ENCODE assay signal across 3 cellular contexts in the genomic region with DNA sequence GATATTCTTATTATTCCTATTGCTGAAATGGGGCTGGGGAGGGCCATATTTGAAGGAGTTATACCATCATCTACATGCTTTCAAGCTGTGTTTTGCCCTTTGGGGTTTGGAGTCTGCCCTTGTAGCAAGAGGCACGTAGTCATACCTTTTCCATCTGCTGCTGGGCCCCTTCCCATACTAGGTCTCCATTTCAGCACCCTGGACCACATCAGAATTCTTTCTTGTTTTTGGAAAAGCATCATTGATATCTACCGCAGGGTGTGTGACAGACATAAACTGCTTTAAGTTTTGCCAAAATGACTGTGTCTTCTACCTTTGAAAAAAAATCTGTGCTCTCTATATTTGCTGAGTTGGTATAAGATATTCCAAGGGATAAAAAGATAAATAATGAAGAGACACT.
TF ChIP-seq lines count a peak whose summit lies in the region.

No MANE protein-coding gene starts in this region.

TF ChIP-seq in GM23338, 12 proteins besides CTCF, POLR2A, EP300 and RAD21:
- TF ChIP-seq, protein P1, sequence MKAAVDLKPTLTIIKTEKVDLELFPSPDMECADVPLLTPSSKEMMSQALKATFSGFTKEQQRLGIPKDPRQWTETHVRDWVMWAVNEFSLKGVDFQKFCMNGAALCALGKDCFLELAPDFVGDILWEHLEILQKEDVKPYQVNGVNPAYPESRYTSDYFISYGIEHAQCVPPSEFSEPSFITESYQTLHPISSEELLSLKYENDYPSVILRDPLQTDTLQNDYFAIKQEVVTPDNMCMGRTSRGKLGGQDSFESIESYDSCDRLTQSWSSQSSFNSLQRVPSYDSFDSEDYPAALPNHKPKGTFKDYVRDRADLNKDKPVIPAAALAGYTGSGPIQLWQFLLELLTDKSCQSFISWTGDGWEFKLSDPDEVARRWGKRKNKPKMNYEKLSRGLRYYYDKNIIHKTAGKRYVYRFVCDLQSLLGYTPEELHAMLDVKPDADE (IDR thresholded peaks at IDR 0.05): no peak
- TF ChIP-seq, protein P2, sequence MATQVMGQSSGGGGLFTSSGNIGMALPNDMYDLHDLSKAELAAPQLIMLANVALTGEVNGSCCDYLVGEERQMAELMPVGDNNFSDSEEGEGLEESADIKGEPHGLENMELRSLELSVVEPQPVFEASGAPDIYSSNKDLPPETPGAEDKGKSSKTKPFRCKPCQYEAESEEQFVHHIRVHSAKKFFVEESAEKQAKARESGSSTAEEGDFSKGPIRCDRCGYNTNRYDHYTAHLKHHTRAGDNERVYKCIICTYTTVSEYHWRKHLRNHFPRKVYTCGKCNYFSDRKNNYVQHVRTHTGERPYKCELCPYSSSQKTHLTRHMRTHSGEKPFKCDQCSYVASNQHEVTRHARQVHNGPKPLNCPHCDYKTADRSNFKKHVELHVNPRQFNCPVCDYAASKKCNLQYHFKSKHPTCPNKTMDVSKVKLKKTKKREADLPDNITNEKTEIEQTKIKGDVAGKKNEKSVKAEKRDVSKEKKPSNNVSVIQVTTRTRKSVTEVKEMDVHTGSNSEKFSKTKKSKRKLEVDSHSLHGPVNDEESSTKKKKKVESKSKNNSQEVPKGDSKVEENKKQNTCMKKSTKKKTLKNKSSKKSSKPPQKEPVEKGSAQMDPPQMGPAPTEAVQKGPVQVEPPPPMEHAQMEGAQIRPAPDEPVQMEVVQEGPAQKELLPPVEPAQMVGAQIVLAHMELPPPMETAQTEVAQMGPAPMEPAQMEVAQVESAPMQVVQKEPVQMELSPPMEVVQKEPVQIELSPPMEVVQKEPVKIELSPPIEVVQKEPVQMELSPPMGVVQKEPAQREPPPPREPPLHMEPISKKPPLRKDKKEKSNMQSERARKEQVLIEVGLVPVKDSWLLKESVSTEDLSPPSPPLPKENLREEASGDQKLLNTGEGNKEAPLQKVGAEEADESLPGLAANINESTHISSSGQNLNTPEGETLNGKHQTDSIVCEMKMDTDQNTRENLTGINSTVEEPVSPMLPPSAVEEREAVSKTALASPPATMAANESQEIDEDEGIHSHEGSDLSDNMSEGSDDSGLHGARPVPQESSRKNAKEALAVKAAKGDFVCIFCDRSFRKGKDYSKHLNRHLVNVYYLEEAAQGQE (IDR thresholded peaks at IDR 0.05; ENCODE audit: unreplicated experiment): peak; percentile 66
- TF ChIP-seq EZH2phosphoT487 (IDR thresholded peaks at IDR 0.05; ENCODE audit: unreplicated experiment): no peak
- no peak for TF ChIP-seq STAT1 (IDR thresholded peaks at IDR 0.05; ENCODE audit: unreplicated experiment)
- no peak for TF ChIP-seq JUNB (IDR thresholded peaks at IDR 0.05; ENCODE audit: unreplicated experiment)
- TF ChIP-seq EZH2 (IDR thresholded peaks at IDR 0.05; ENCODE audit: low read depth, unreplicated experiment): no peak

TF ChIP-seq in Ishikawa, 13 proteins besides CTCF, POLR2A, EP300 and RAD21 (continued from another document):
- TF ChIP-seq, protein P2 (IDR thresholded peaks at IDR 0.05; ENCODE audit: low read depth): peak; percentile 76

TF ChIP-seq in K562, 482 proteins besides CTCF, POLR2A, EP300 and RAD21 (continued from another document):
- TF ChIP-seq, protein P2 (CRISPR knock-in tag; IDR thresholded peaks at IDR 0.05; ENCODE audit: low read depth): peak; percentile 47; the same call in 1 of the 2 replicates
- TF ChIP-seq MAFG (tag; conservative IDR thresholded peaks at IDR 0.05): 0 out of 2 replicates have a peak, but pooled peaks have one; percentile 7
